In the genomic region with DNA sequence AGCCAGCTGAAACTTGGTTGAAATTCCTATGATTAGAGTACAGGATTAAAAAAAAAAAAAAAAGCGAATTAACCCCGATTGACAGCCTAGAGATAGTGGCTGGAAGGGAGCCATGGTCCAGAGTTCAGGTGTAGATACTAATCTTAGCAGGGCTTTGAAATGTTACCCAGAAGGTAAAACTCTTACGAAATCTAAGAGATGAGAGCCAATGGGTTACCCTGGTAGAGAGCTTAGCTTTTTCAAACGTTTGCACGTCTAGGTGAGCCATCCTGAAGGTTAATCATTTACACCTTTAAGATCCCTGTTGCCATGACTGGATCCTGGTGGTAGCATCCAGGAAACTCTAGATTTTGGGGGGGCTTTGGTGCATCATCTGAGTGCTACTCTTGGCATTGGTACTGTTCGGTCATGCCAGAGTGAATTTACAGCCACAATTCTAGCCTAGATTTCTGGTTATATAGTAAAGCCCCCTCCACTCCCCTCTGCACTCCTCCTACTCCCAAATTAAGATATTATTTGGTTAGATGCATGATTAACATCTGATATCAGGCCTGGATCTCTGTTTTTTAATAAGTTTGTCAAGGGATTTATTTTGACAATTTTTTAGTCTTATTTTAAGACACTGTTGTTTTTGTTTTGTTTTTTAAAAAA, we compare ENCODE assay signal across 1 cellular context.
TF ChIP-seq lines count a peak whose summit lies in the region.

No MANE protein-coding gene starts in this region.

TF ChIP-seq in IMR-90, 13 proteins besides CTCF, POLR2A, EP300 and RAD21:
- no peak for TF ChIP-seq SMC3 (IDR thresholded peaks at IDR 0.05; ENCODE audit: low read depth, low read length)
- TF ChIP-seq, protein P1, sequence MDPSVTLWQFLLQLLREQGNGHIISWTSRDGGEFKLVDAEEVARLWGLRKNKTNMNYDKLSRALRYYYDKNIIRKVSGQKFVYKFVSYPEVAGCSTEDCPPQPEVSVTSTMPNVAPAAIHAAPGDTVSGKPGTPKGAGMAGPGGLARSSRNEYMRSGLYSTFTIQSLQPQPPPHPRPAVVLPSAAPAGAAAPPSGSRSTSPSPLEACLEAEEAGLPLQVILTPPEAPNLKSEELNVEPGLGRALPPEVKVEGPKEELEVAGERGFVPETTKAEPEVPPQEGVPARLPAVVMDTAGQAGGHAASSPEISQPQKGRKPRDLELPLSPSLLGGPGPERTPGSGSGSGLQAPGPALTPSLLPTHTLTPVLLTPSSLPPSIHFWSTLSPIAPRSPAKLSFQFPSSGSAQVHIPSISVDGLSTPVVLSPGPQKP (IDR thresholded peaks at IDR 0.05; ENCODE audit: borderline replicate concordance, low read depth, low read length) = no peak
